17 cellular contexts compared by ENCODE assay signal in the genomic region with DNA sequence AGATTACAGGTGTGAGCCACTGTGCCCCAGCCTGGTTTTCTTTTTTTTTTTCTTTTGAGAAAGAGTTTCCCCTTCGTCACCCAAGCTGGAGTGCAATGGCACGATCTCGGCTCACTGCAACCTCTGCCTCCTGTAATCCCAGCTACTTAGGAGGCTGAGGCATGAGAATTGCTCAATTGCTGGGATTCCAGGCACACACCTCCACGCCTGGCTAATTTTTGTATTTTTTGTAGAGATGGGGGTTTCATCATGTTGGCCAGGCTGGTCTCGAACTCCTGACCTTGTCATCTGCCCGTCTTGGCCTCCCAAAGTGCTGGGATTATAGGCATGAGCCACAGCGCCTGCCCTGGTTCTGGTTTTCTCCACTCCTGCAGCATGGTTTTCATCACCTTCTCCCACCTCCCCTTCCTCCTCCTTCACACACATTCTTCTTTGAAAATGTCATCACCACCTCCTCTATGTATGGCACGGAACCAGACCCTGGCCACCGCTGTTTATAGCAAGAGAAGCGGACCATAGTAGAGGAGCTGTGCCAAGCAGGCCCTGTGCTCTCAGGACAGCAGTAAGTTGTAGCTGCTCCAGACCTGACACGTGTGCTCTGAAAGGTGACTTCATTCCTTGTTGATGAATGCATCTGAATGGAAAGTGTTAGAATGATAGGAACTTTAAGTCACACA. TPM values are rescaled to one million over a fixed set of nuclear protein-coding genes. Genes with fewer than 3 reads are reported as not detected.
A peak's percentile ranks its signal among the peaks of the same experiment; 100 is the strongest.
DNase-seq lines count a peak whose midpoint lies in the region; ATAC-seq and TF ChIP-seq lines count a peak whose summit lies in the region.
"Had no signal": no experiment of that assay in that cellular context is flagged by ENCODE, and none has a peak within 500 bp of the region (broad histone marks: within the 10 kb centered on the region; RNA-seq: fewer than 3 reads in every experiment).

No MANE protein-coding gene starts in this region.

- no peaks in the 10 kb centered on the region for H4K20me1 ChIP-seq in smooth muscle cell (ENCODE audit: low read depth)

- peak; percentile 45 for ATAC-seq in left lung

- no peaks in the 10 kb centered on the region for H3F3A ChIP-seq in smooth muscle cell (ENCODE audit: low read depth)

- intact Hi-C loops in left lung (cut with DNase I) = no loop called here
- intact Hi-C loops in esophagus squamous epithelium (cut with DNase I) = no loop called here

- no peak for TF ChIP-seq POLR2A in esophagus squamous epithelium (IDR thresholded peaks at IDR 0.05)

- H2AFZ ChIP-seq in smooth muscle cell (ENCODE audit: low read depth) = no peak overlapping the region

- no peaks in the 10 kb centered on the region for H3K79me2 ChIP-seq in smooth muscle cell (ENCODE audit: low read depth)

- H3K9me3 ChIP-seq in left lung = no peaks in the 10 kb centered on the region
- H3K9me3 ChIP-seq in smooth muscle cell (replicated peaks; ENCODE audit: low read depth) = no peaks in the 10 kb centered on the region
- H3K9me3 ChIP-seq in esophagus squamous epithelium = no peaks in the 10 kb centered on the region
- H3K9me3 ChIP-seq: Peyer's patch had no signal

- no peaks in the 10 kb centered on the region for H3K4me1 ChIP-seq in left lung
- no peaks in the 10 kb centered on the region for H3K4me1 ChIP-seq in smooth muscle cell (ENCODE audit: low read depth)
- H3K4me1 ChIP-seq in esophagus squamous epithelium = no peaks in the 10 kb centered on the region

- H3K36me3 ChIP-seq in left lung (no peaks in the 10 kb centered on the region), smooth muscle cell (ENCODE audit: low read depth) (no peaks in the 10 kb centered on the region), esophagus squamous epithelium (no peaks in the 10 kb centered on the region)
- H3K36me3 ChIP-seq: brain microvascular endothelial cell, Peyer's patch had no signal

- DNase-seq in AG08396 (ENCODE audit: low spot score) (peak; percentile 44), NCI-H226 (peak; percentile 93), fibroblast of gingiva (ENCODE audit: low read depth) (peak; percentile 43), left lung (no peak), DMS53 (lab: John Stamatoyannopoulos, UW) (no peak), HUDEP-2 (lab: John Stamatoyannopoulos, UW; ENCODE audit: unreplicated experiment in 76 of 76) (no peak), smooth muscle cell (lab: John Stamatoyannopoulos, UW; ENCODE audit: unreplicated experiment) (no peak), esophagus squamous epithelium (lab: John Stamatoyannopoulos, UW) (no peak)
- DNase-seq: activated CD4-positive, alpha-beta T cell treated with anti-CD3 and anti-CD28 coated beads, Interleukin-2, amount 50 U/mL, for 1 hour; brain microvascular endothelial cell; DMS 273 treated with DMSO at 0.1 percent for 48 hours; NCI-H146; NCI-H524 treated with DMSO at 0.1 percent for 48 hours; nucleus accumbens; Peyer's patch had no signal

- H3K4me3 ChIP-seq in left lung (no peak overlapping the region), smooth muscle cell (no peak overlapping the region), esophagus squamous epithelium (no peak overlapping the region)
- H3K4me3 ChIP-seq: Peyer's patch had no signal

- H3K27me3 ChIP-seq in left lung (no peaks in the 10 kb centered on the region), smooth muscle cell (ENCODE audit: low read depth) (no peaks in the 10 kb centered on the region), esophagus squamous epithelium (no peaks in the 10 kb centered on the region)
- H3K27me3 ChIP-seq: brain microvascular endothelial cell, Peyer's patch had no signal

- 64% methylated on average over 11 of the region's 11 CpGs for WGBS in smooth muscle cell (ENCODE audit: low lambda C conversion rate)
- WGBS in esophagus squamous epithelium, 2 donors = 73 to 79% methylated on average over 11 of the region's 11 CpGs

- H3K27ac ChIP-seq in left lung (no peak overlapping the region), smooth muscle cell (ENCODE audit: low read depth) (no peak overlapping the region), esophagus squamous epithelium (no peak overlapping the region)
- H3K27ac ChIP-seq: brain microvascular endothelial cell had no signal

- no peak overlapping the region for H3K4me2 ChIP-seq in smooth muscle cell

- H3K9ac ChIP-seq in smooth muscle cell (ENCODE audit: low read depth) = no peak overlapping the region

- no peak for TF ChIP-seq CTCF in left lung (IDR thresholded peaks at IDR 0.05)
- no peak for TF ChIP-seq CTCF in smooth muscle cell (IDR thresholded peaks at IDR 0.05; ENCODE audit: borderline replicate concordance, insufficient read depth, poor library complexity, severe bottlenecking)
- no peak for TF ChIP-seq CTCF in esophagus squamous epithelium (IDR thresholded peaks at IDR 0.05)

RNA-seq across cellular contexts. Expression of a gene that starts 14.6 kb away (rescaled TPM):
- total RNA-seq in left lung (not detected), smooth muscle cell (0.18 TPM in 1 of 2 replicates, not detected in the other), esophagus squamous epithelium (not detected)
- polyA plus RNA-seq in smooth muscle cell = 0.16 and 0.26 TPM in 2 replicates
- total RNA-seq: mesenteric fat pad; Peyer's patch; T-helper 2 cell treated with Interferon-gamma antibody and Interleukin-4, amounts not matched to agents 100 ng/mL and 5 ng/mL, for 36 hours had no signal

RNA-seq across cellular contexts. Expression of a gene that starts 27.7 kb away (rescaled TPM):
- 10 to 100 TPM; 46.8 to 78.3 TPM for total RNA-seq in left lung
- 103 and 115 TPM in 2 replicates for total RNA-seq in smooth muscle cell
- polyA plus RNA-seq in smooth muscle cell = 136 and 138 TPM in 2 replicates
- total RNA-seq in esophagus squamous epithelium = 10 to 100 TPM; 39.5 to 65.3 (median 47.3) TPM

RNA-seq across cellular contexts. Expression of a gene that starts 31.1 kb away (rescaled TPM):
- total RNA-seq in left lung (10 to 100 TPM; 11.6 to 12.1 TPM), smooth muscle cell (12.2 and 15.2 TPM in 2 replicates), esophagus squamous epithelium (10 to 100 TPM in 1 of 4 donors, 1 to 10 TPM in 3; 6.9 to 10.5 (median 7.9) TPM)
- polyA plus RNA-seq in smooth muscle cell = 15.5 and 19.5 TPM in 2 replicates

RNA-seq across cellular contexts. Expression of a gene that starts 42.0 kb away (rescaled TPM):
- total RNA-seq in left lung (not detected), smooth muscle cell (1.9 TPM in 1 of 2 replicates, not detected in the other), esophagus squamous epithelium (10 to 100 TPM in 1 of 4 donors, 1 to 10 TPM in 1, under 1 TPM in 2; 0.26 to 23.3 (median 5.0) TPM)
- not detected in 2 replicates for polyA plus RNA-seq in smooth muscle cell
- total RNA-seq: mesenteric fat pad; Peyer's patch; T-helper 2 cell treated with Interferon-gamma antibody and Interleukin-4, amounts not matched to agents 100 ng/mL and 5 ng/mL, for 36 hours had no signal

RNA-seq across cellular contexts. Expression of a gene that starts 54.1 kb away (rescaled TPM):
- total RNA-seq in left lung (1 to 10 TPM; 1.8 to 3.7 TPM), smooth muscle cell (5.5 and 9.2 TPM in 2 replicates), esophagus squamous epithelium (1 to 10 TPM in 3 of 4 donors, under 1 TPM in 1; 0.26 to 2.7 (median 1.6) TPM)
- 6.6 and 13.5 TPM in 2 replicates for polyA plus RNA-seq in smooth muscle cell

Comparison
In these comparisons a context has a peak if more than half of its experiments do, and no peak if none do; other contexts are left out.
1. DNase-seq: peak in AG08396 (single experiment), NCI-H226 (single experiment) and fibroblast of gingiva (single experiment); none in left lung (0 of 2), DMS53 (single experiment), HUDEP-2 (0 of 76), smooth muscle cell (single experiment) and esophagus squamous epithelium (single experiment).